ENCODE assay signal across 1 cellular context in genomic region chr6:27809939-27810767, GRCh38.
TF ChIP-seq lines count a peak whose summit lies in the region.

No MANE protein-coding gene starts in this region.

TF ChIP-seq in HepG2, 621 proteins besides CTCF, POLR2A, EP300 and RAD21 (continued from another document and continues in another):
- TF ChIP-seq AKNA (CRISPR knock-in tag; IDR thresholded peaks at IDR 0.05; ENCODE audit: borderline replicate concordance) (peak; percentile 6), ZBTB38 (CRISPR knock-in tag; IDR thresholded peaks at IDR 0.05) (peak; percentile 91), STAG1 (CRISPR knock-in tag; IDR thresholded peaks at IDR 0.05) (no peak; the same call in 1 of the 2 replicates), ADNP (CRISPR knock-in tag; IDR thresholded peaks at IDR 0.05) (no peak), HINFP (CRISPR knock-in tag; IDR thresholded peaks at IDR 0.05; ENCODE audit: low read depth) (peak; percentile 98), ZBTB1 (CRISPR knock-in tag; IDR thresholded peaks at IDR 0.05; ENCODE audit: borderline replicate concordance) (no peak), ZNF501 (CRISPR knock-in tag; IDR thresholded peaks at IDR 0.05) (peak; percentile 93), HNRNPH1 (optimal IDR thresholded peaks at IDR 0.05; ENCODE audit: low read depth, low read length) (no peak), PRDM4 (CRISPR knock-in tag; IDR thresholded peaks at IDR 0.05; ENCODE audit: borderline replicate concordance) (peak; percentile 93; the same call in 1 of the 2 replicates), ZNF180 (CRISPR knock-in tag; IDR thresholded peaks at IDR 0.05; ENCODE audit: borderline replicate concordance, low read depth) (no peak), ZNF3 (CRISPR knock-in tag; IDR thresholded peaks at IDR 0.05) (peak; percentile 24; the same call in 1 of the 2 replicates), FOXK2 (IDR thresholded peaks at IDR 0.05) (no peak), ZNF441 (CRISPR knock-in tag; IDR thresholded peaks at IDR 0.05; ENCODE audit: borderline replicate concordance) (peak; percentile 87), BRCA1 (CRISPR knock-in tag; IDR thresholded peaks at IDR 0.05) (peak; percentile 83; the same call in 1 of the 2 replicates), MTF1 (CRISPR knock-in tag; IDR thresholded peaks at IDR 0.05) (peak; percentile 69; the same call in 1 of the 2 replicates), ZFP1 (CRISPR knock-in tag; IDR thresholded peaks at IDR 0.05) (no peak), ETV6 (CRISPR knock-in tag; conservative IDR thresholded peaks at IDR 0.05) (no peak; the same call in 1 of the 2 replicates), ZNF562 (CRISPR knock-in tag; IDR thresholded peaks at IDR 0.05; ENCODE audit: borderline replicate concordance) (no peak), IKZF4 (CRISPR knock-in tag; IDR thresholded peaks at IDR 0.05; ENCODE audit: borderline replicate concordance, low read depth, not compliant biosample characterization) (peak; percentile 87), FOXK1 (CRISPR knock-in tag; IDR thresholded peaks at IDR 0.05; ENCODE audit: borderline replicate concordance, low read depth) (no peak), PREB (CRISPR knock-in tag; IDR thresholded peaks at IDR 0.05) (peak; percentile 80; the same call in 1 of the 2 replicates), HIC2 (CRISPR knock-in tag; IDR thresholded peaks at IDR 0.05; ENCODE audit: low read depth) (peak; percentile 35), ZNF776 (CRISPR knock-in tag; IDR thresholded peaks at IDR 0.05) (peak; percentile 36; the same call in 1 of the 2 replicates), GATAD1 (CRISPR knock-in tag; IDR thresholded peaks at IDR 0.05) (peak; percentile 71), ZNF18 (CRISPR knock-in tag; IDR thresholded peaks at IDR 0.05; ENCODE audit: insufficient replicate concordance) (peak; percentile 81), ZNF780A (CRISPR knock-in tag; IDR thresholded peaks at IDR 0.05) (0 out of 2 replicates have a peak, but pooled peaks have one; percentile 78), MTF2 (CRISPR knock-in tag; IDR thresholded peaks at IDR 0.05; ENCODE audit: borderline replicate concordance) (no peak), REXO4 (CRISPR knock-in tag; IDR thresholded peaks at IDR 0.05; ENCODE audit: borderline replicate concordance) (peak; percentile 91), MBD4 (IDR thresholded peaks at IDR 0.05; ENCODE audit: borderline replicate concordance, low read length) (no peak; the same call in 1 of the 2 replicates)
- TF ChIP-seq, protein P1, sequence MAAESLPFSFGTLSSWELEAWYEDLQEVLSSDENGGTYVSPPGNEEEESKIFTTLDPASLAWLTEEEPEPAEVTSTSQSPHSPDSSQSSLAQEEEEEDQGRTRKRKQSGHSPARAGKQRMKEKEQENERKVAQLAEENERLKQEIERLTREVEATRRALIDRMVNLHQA (CRISPR knock-in tag; IDR thresholded peaks at IDR 0.05): no peak
- TF ChIP-seq, protein P2, sequence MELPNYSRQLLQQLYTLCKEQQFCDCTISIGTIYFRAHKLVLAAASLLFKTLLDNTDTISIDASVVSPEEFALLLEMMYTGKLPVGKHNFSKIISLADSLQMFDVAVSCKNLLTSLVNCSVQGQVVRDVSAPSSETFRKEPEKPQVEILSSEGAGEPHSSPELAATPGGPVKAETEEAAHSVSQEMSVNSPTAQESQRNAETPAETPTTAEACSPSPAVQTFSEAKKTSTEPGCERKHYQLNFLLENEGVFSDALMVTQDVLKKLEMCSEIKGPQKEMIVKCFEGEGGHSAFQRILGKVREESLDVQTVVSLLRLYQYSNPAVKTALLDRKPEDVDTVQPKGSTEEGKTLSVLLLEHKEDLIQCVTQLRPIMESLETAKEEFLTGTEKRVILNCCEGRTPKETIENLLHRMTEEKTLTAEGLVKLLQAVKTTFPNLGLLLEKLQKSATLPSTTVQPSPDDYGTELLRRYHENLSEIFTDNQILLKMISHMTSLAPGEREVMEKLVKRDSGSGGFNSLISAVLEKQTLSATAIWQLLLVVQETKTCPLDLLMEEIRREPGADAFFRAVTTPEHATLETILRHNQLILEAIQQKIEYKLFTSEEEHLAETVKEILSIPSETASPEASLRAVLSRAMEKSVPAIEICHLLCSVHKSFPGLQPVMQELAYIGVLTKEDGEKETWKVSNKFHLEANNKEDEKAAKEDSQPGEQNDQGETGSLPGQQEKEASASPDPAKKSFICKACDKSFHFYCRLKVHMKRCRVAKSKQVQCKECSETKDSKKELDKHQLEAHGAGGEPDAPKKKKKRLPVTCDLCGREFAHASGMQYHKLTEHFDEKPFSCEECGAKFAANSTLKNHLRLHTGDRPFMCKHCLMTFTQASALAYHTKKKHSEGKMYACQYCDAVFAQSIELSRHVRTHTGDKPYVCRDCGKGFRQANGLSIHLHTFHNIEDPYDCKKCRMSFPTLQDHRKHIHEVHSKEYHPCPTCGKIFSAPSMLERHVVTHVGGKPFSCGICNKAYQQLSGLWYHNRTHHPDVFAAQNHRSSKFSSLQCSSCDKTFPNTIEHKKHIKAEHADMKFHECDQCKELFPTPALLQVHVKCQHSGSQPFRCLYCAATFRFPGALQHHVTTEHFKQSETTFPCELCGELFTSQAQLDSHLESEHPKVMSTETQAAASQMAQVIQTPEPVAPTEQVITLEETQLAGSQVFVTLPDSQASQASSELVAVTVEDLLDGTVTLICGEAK (IDR thresholded peaks at IDR 0.05): no peak
- TF ChIP-seq, protein P2 (CRISPR knock-in tag; IDR thresholded peaks at IDR 0.05): peak; percentile 93
